ENCODE assay signal across 23 cellular contexts in the genomic region with DNA sequence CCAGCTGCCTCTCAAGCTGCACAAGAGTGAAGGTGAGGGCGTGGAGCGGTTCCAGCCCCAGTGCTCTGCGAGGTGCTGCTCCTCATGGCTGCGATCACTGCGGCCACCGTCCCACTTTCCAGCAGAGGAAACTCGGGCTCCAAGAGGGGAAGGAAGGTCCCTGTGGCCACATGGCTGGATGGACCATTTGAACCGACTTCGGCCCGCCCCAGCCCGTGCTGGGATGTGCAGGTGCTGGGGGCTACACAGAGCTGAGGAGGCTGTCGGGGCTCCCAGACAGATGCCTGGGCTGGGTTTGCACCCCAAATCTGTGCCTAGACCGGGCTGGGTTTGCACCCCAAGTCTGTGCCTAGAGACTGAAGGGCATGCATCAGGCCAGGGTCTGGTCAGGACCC.
"Had no signal": no experiment of that assay in that cellular context is flagged by ENCODE, and none has a peak within 500 bp of the region (broad histone marks: within the 10 kb centered on the region; RNA-seq: fewer than 3 reads in every experiment).

No MANE protein-coding gene starts in this region.

- H3K4me3 ChIP-seq: adrenal gland, breast epithelium, esophagus muscularis mucosa, gastroesophageal sphincter, left ventricle myocardium inferior, prostate gland, smooth muscle cell, thoracic aorta, upper lobe of left lung had no signal

- H3K36me3 ChIP-seq: adrenal gland, breast epithelium, esophagus muscularis mucosa, gastroesophageal sphincter, left ventricle myocardium inferior, prostate gland, thoracic aorta, upper lobe of left lung had no signal

- H3K27ac ChIP-seq: adrenal gland, breast epithelium, esophagus muscularis mucosa, gastroesophageal sphincter, left ventricle myocardium inferior, prostate gland, thoracic aorta, upper lobe of left lung had no signal

- H3K4me1 ChIP-seq: adrenal gland, breast epithelium, esophagus muscularis mucosa, gastroesophageal sphincter, left ventricle myocardium inferior, prostate gland, upper lobe of left lung had no signal

- H3K27me3 ChIP-seq: adrenal gland, upper lobe of left lung had no signal

- ATAC-seq: activated T-helper 17 cell treated with anti-CD3 and anti-CD28 coated beads, Interleukin-2, amount 50 U/mL, for 72 hours; gastroesophageal sphincter; stimulated activated memory B cell treated with anti-CD40 and anti-IgM and Interleukin-4, amounts not matched to agents 10 μg/mL and 1 μg/mL and 100 μg/mL, for 72 hours had no signal

- DNase-seq: activated CD4-positive, alpha-beta T cell treated with anti-CD3 and anti-CD28 coated beads, Interleukin-2, amount 10 ng/mL, durations not matched to agents 24 days and 14 days; activated CD4-positive, CD25-positive, alpha-beta regulatory T cell; activated naive CD4-positive, alpha-beta T cell treated with anti-CD3 and anti-CD28 coated beads, Interleukin-2, amount 50 U/mL, for 16 hours; activated T-cell treated with anti-CD3 and anti-CD28 coated beads for 4 hours; cerebellar nuclear complex; effector CD8-positive, alpha-beta T cell; immature natural killer cell; kidney glomerular epithelial cell; left ventricle myocardium inferior; nephron progenitor cell; occipital lobe; stimulated activated CD4-positive, alpha-beta T cell treated with anti-CD3 and anti-CD28 coated beads, Interleukin-4, amount 100 ng/mL, for 24 hours; T1000 had no signal

- H3K9me3 ChIP-seq: adrenal gland, gastroesophageal sphincter, left ventricle myocardium inferior, prostate gland, thoracic aorta, upper lobe of left lung had no signal
